In the genomic region with DNA sequence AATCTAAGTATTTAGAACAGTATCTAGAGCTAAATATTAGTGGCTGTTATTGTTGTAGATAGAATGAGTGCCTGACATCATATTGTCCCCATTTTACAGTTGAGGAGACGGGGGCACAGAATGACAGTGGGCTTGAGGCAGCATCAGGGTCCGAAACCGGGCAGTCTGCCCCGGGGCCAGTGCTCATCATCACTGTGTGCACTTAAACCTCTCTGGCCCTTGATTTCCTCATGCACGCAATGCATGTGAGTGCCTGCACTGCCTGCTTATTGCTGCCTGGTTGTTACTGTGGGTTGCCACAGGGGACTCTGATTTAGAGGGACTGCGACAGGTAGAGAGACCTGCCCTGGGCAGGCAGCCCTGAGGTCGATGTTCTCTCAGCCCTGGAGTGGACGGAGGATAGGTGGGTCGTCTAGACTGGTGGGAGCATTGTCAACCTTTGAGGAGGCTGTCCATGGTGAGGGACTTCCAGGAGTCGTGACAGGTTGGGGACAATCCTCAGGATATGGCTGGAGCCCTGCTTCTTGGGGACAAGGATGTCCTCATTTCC, we compare ENCODE assay signal across 29 cellular contexts. TPM values are rescaled to one million over a fixed set of nuclear protein-coding genes. Genes with fewer than 3 reads are reported as not detected.
"Had no signal": no experiment of that assay in that cellular context is flagged by ENCODE, and none has a peak within 500 bp of the region (broad histone marks: within the 10 kb centered on the region; RNA-seq: fewer than 3 reads in every experiment).

No MANE protein-coding gene starts in this region.

- H3K27ac ChIP-seq: epithelial cell of prostate, hepatocyte, ovary, vagina had no signal

- H3K9me3 Mint-ChIP-seq: activated B cell treated with CpG ODN at 0.5 μM for 24 hours; activated naive CD4-positive, alpha-beta T cell treated with anti-CD3 and anti-CD28 coated beads, Interleukin-2, amount 50 U/mL, for 24 hours; activated naive CD8-positive, alpha-beta T cell treated with anti-CD3 and anti-CD28 coated beads, Interleukin-2, amount 50 U/mL, for 24 hours; activated T-helper 2 cell treated with anti-CD3 and anti-CD28 coated beads, Interferon-gamma antibody, Interleukin-2, Interleukin-4, amounts not matched to agents 10 μg/mL and 5 μg/mL and 100 μg/mL, durations not matched to agents 14 hours and 24 hours and 36 hours; memory B cell; natural killer cell had no signal

- H3K36me3 Mint-ChIP-seq: activated CD8-positive, alpha-beta memory T cell treated with anti-CD3 and anti-CD28 coated beads, Interleukin-2, amount 10 ng/mL, durations not matched to agents 7 days and 5 days; activated naive CD4-positive, alpha-beta T cell treated with anti-CD3 and anti-CD28 coated beads, Interleukin-2, amount 50 U/mL, for 24 hours; memory B cell; natural killer cell had no signal

- H3K27me3 Mint-ChIP-seq: activated CD8-positive, alpha-beta memory T cell treated with anti-CD3 and anti-CD28 coated beads, Interleukin-2, amount 10 ng/mL, durations not matched to agents 7 days and 5 days; activated naive CD4-positive, alpha-beta T cell treated with anti-CD3 and anti-CD28 coated beads, Interleukin-2, amount 50 U/mL, for 24 hours; activated naive CD8-positive, alpha-beta T cell treated with anti-CD3 and anti-CD28 coated beads, Interleukin-2, amount 50 U/mL, for 24 hours had no signal

- H3K27ac Mint-ChIP-seq: activated B cell treated with CpG ODN at 0.5 μM for 24 hours; activated CD8-positive, alpha-beta memory T cell treated with anti-CD3 and anti-CD28 coated beads, Interleukin-2, amount 10 ng/mL, durations not matched to agents 7 days and 5 days; activated CD8-positive, alpha-beta T cell treated with anti-CD3 and anti-CD28 coated beads, Interleukin-2, amount 10 ng/mL, durations not matched to agents 7 days and 5 days; activated naive CD4-positive, alpha-beta T cell treated with anti-CD3 and anti-CD28 coated beads, Interleukin-2, amount 50 U/mL, for 24 hours; activated naive CD8-positive, alpha-beta T cell treated with anti-CD3 and anti-CD28 coated beads, Interleukin-2, amount 50 U/mL, for 24 hours; activated T-helper 2 cell treated with anti-CD3 and anti-CD28 coated beads, Interferon-gamma antibody, Interleukin-2, Interleukin-4, amounts not matched to agents 10 μg/mL and 5 μg/mL and 100 μg/mL, durations not matched to agents 14 hours and 24 hours and 36 hours; memory B cell; natural killer cell had no signal

- H3K4me3 Mint-ChIP-seq: activated B cell treated with CpG ODN at 0.5 μM for 24 hours; activated CD8-positive, alpha-beta memory T cell treated with anti-CD3 and anti-CD28 coated beads, Interleukin-2, amount 10 ng/mL, durations not matched to agents 7 days and 5 days; activated CD8-positive, alpha-beta T cell treated with anti-CD3 and anti-CD28 coated beads, Interleukin-2, amount 10 ng/mL, durations not matched to agents 7 days and 5 days; activated naive CD4-positive, alpha-beta T cell treated with anti-CD3 and anti-CD28 coated beads, Interleukin-2, amount 50 U/mL, for 24 hours; activated naive CD8-positive, alpha-beta T cell treated with anti-CD3 and anti-CD28 coated beads, Interleukin-2, amount 50 U/mL, for 24 hours; memory B cell; natural killer cell had no signal

- H3K4me1 Mint-ChIP-seq: activated B cell treated with CpG ODN at 0.5 μM for 24 hours; activated CD8-positive, alpha-beta memory T cell treated with anti-CD3 and anti-CD28 coated beads, Interleukin-2, amount 10 ng/mL, durations not matched to agents 7 days and 5 days; activated naive CD4-positive, alpha-beta T cell treated with anti-CD3 and anti-CD28 coated beads, Interleukin-2, amount 50 U/mL, for 24 hours; activated naive CD8-positive, alpha-beta T cell treated with anti-CD3 and anti-CD28 coated beads, Interleukin-2, amount 50 U/mL, for 24 hours; memory B cell; natural killer cell had no signal

- H3K36me3 ChIP-seq: breast epithelium, ovary, transverse colon had no signal

- H3K4me3 ChIP-seq: breast epithelium, esophagus squamous epithelium, hepatocyte, ovary, psoas muscle, transverse colon, vagina had no signal

- H3K9me3 ChIP-seq: breast epithelium, esophagus squamous epithelium, ovary, psoas muscle, transverse colon, vagina had no signal

- H3K27me3 ChIP-seq: breast epithelium, esophagus squamous epithelium, hepatocyte, ovary, transverse colon, vagina had no signal

- H3K4me1 ChIP-seq: breast epithelium had no signal

- DNase-seq: activated B cell treated with CpG ODN at 0.5 μM for 24 hours; activated CD8-positive, alpha-beta memory T cell treated with anti-CD3 and anti-CD28 coated beads, Interleukin-2, amount 10 ng/mL, durations not matched to agents 7 days and 5 days; activated CD8-positive, alpha-beta T cell treated with anti-CD3 and anti-CD28 coated beads, Interleukin-2, amount 10 ng/mL, durations not matched to agents 7 days and 5 days; activated naive CD8-positive, alpha-beta T cell treated with anti-CD3 and anti-CD28 coated beads, Interleukin-2, amount 50 U/mL, for 24 hours; activated T-cell treated with anti-CD3 and anti-CD28 coated beads, Interleukin-2, amount 50 U/mL, for 48 hours; amygdala; central memory CD4-positive, alpha-beta T cell; dermis blood vessel endothelial cell; effector CD4-positive, alpha-beta T cell; esophagus squamous epithelium; foreskin melanocyte; left colon; natural killer cell; psoas muscle; stimulated activated CD4-positive, alpha-beta T cell treated with anti-CD3 and anti-CD28 coated beads, Interleukin-15, amount 100 ng/mL, for 24 hours; stimulated activated CD4-positive, alpha-beta T cell treated with anti-CD3 and anti-CD28 coated beads, Interleukin-2, amount 100 ng/mL, for 24 hours; stimulated activated naive CD4-positive, alpha-beta T cell; T-helper 2 cell; transverse colon had no signal

RNA-seq across cellular contexts. Expression of a gene that starts 9.8 kb away (rescaled TPM):
- total RNA-seq: activated B cell treated with CpG ODN at 0.5 μM for 24 hours; activated CD8-positive, alpha-beta memory T cell treated with anti-CD3 and anti-CD28 coated beads, Interleukin-2, amount 10 ng/mL, durations not matched to agents 7 days and 5 days; activated CD8-positive, alpha-beta T cell treated with anti-CD3 and anti-CD28 coated beads, Interleukin-2, amount 10 ng/mL, durations not matched to agents 7 days and 5 days; activated T-helper 2 cell treated with anti-CD3 and anti-CD28 coated beads, Interferon-gamma antibody, Interleukin-2, Interleukin-4, amounts not matched to agents 10 μg/mL and 5 μg/mL and 100 μg/mL, durations not matched to agents 14 hours and 24 hours and 36 hours had no signal

RNA-seq across cellular contexts. Expression of a gene that starts 29.2 kb away (rescaled TPM):
- total RNA-seq: activated B cell treated with CpG ODN at 0.5 μM for 24 hours; activated CD8-positive, alpha-beta memory T cell treated with anti-CD3 and anti-CD28 coated beads, Interleukin-2, amount 10 ng/mL, durations not matched to agents 7 days and 5 days; activated CD8-positive, alpha-beta T cell treated with anti-CD3 and anti-CD28 coated beads, Interleukin-2, amount 10 ng/mL, durations not matched to agents 7 days and 5 days; activated T-helper 2 cell treated with anti-CD3 and anti-CD28 coated beads, Interferon-gamma antibody, Interleukin-2, Interleukin-4, amounts not matched to agents 10 μg/mL and 5 μg/mL and 100 μg/mL, durations not matched to agents 14 hours and 24 hours and 36 hours; breast epithelium; dermis blood vessel endothelial cell; hepatocyte; left colon; lower leg skin; natural killer cell; ovary; psoas muscle; temporal lobe; transverse colon; vagina had no signal
